Comparison of ENCODE assay signal across 17 cellular contexts in the genomic region with DNA sequence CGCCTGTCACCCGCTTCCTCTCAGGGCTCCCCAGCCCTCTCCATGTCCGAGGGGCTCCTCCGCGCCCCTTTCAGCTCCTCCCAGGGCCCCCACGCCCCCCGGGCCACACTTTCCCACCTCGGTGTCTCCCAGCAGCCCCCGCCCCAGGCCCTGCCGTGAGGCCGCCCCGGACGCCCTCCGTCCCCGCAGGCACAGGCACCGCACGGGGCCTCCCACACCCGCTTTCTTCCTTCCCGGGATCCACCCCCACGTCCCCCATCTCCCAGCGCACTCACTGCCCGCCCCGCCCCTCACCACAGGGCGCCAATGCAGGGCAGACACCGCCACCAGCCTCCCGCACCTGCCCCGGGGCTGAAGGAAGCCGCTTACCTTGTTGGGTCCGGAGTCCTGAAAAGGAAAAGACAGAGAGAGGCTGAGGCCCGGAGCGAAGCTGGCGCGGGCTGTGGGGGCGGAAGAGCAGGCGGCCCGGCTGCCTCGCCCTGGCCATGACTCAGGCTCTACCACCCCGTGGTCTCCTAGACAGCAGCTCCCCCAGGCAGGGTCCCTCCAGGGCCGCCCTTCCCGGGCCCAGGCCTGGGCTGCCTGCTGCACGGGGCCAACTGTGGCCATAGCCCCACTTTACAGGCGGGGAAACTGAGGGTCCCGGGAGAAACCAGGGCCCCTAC. TPM values are rescaled to one million over a fixed set of nuclear protein-coding genes. Genes with fewer than 3 reads are reported as not detected.
DNase-seq lines count a peak whose midpoint lies in the region; ATAC-seq, FAIRE-seq and TF ChIP-seq lines count a peak whose summit lies in the region.
"Had no signal": no experiment of that assay in that cellular context is flagged by ENCODE, and none has a peak within 500 bp of the region (broad histone marks: within the 10 kb centered on the region; RNA-seq: fewer than 3 reads in every experiment).

No MANE protein-coding gene starts in this region.

- TF ChIP-seq CTCF in NB4 (IDR thresholded peaks at IDR 0.05; ENCODE audit: low read depth, low read length) (no peak), dorsolateral prefrontal cortex (IDR thresholded peaks at IDR 0.05 in 54 of 56, conservative IDR thresholded peaks at IDR 0.05 in 2 of 56; ENCODE audit: low read depth in 1 of 56, partially characterized antibody in 56 of 56) (no peak), right lobe of liver (IDR thresholded peaks at IDR 0.05) (no peak)

- H3K36me3 ChIP-seq in right lobe of liver, result no peaks in the 10 kb centered on the region
- H3K36me3 ChIP-seq: BLaER1 had no signal

- no peak for TF ChIP-seq POLR2A in NB4 (IDR thresholded peaks at IDR 0.05; ENCODE audit: extremely low read depth, insufficient read length)
- no peak for TF ChIP-seq POLR2A in right lobe of liver (IDR thresholded peaks at IDR 0.05)

- H3K27me3 ChIP-seq in dorsolateral prefrontal cortex (no peaks in the 10 kb centered on the region), right lobe of liver (no peaks in the 10 kb centered on the region)
- H3K27me3 ChIP-seq: BLaER1 had no signal

- H3K9me3 ChIP-seq in right lobe of liver, result no peaks in the 10 kb centered on the region
- H3K9me3 ChIP-seq: BLaER1, HAP-1 had no signal

- DNase-seq in NB4 (ENCODE audit: low read depth), result peak; percentile 31
- DNase-seq in dorsolateral prefrontal cortex, result peak in 1 of 10 donors; percentile 35
- DNase-seq in right lobe of liver, result peak in 2 of 3 donors; percentile 19 to 51
- DNase-seq in urothelium cell line (ENCODE audit: low spot score), result peak; percentile 76
- DNase-seq in activated CD4-positive, alpha-beta T cell treated with anti-CD3 and anti-CD28 coated beads for 1 hour, result no peak
- no peak for DNase-seq in activated naive CD4-positive, alpha-beta T cell treated with Interleukin-2 at 50 U/mL for 16 hours
- DNase-seq: DMS 273 treated with DMSO at 0.1 percent for 48 hours, NCI-H1694, NCI-H2107, NCI-H226, NCI-H526 treated with DMSO at 0.1 percent for 48 hours, OCI-M1, RPMI8226 had no signal

- ATAC-seq in right lobe of liver (no peak), HG03175 (IDR thresholded peaks at IDR 0.05; ENCODE audit: unreplicated experiment) (no peak)

- H3K4me3 ChIP-seq in NB4 (ENCODE audit: low read depth, low read length) (no peak overlapping the region), dorsolateral prefrontal cortex (no peak overlapping the region), right lobe of liver (no peak overlapping the region)
- H3K4me3 ChIP-seq: BLaER1, HAP-1 had no signal

- no CpG with 5 or more reads among the region's 43 CpGs for WGBS in right lobe of liver (ENCODE audit: insufficient coverage, low coverage, low lambda C conversion rate, missing lambda C conversion rate)

- peak overlapping the region in 36 of 59 donors; percentile 0 to 74 (median 40) for H3K27ac ChIP-seq in dorsolateral prefrontal cortex
- H3K27ac ChIP-seq in right lobe of liver, result no peak overlapping the region
- H3K27ac ChIP-seq: BLaER1 had no signal

- no peak for FAIRE-seq in urothelium cell line (lab: Jason Lieb, UNC)

- no peaks in the 10 kb centered on the region for H3K4me1 ChIP-seq in right lobe of liver
- H3K4me1 ChIP-seq: BLaER1, HAP-1 had no signal

- intact Hi-C loops in dorsolateral prefrontal cortex (cut with DNase I), result no loop called here
- intact Hi-C loops in right lobe of liver (cut with DNase I), result no loop called here

RNA-seq across cellular contexts. Expression of a gene that starts 37.7 kb away (rescaled TPM):
- total RNA-seq in dorsolateral prefrontal cortex (1,000 to 10,000 TPM in 108 of 120 experiments, 100 to 1,000 TPM in 12; 869 to 1,843 (median 1,153) TPM), right lobe of liver (under 1 TPM; 0.31 to 0.87 (median 0.56) TPM)
- total RNA-seq: HT-29 had no signal

Comparison
In these comparisons a context has a peak if more than half of its experiments do, and no peak if none do; other contexts are left out.
1. DNase-seq: peak in NB4 (single experiment), right lobe of liver (2 of 3) and urothelium cell line (single experiment); none in activated CD4-positive, alpha-beta T cell treated with anti-CD3 and anti-CD28 coated beads for 1 hour (single experiment) and activated naive CD4-positive, alpha-beta T cell treated with Interleukin-2 at 50 U/mL for 16 hours (single experiment).
2. H3K27ac ChIP-seq: peak in dorsolateral prefrontal cortex (36 of 59); none in right lobe of liver (0 of 3).
3. RNA of a gene that starts 37.7 kb away (total RNA-seq): 869 to 1,843 TPM in dorsolateral prefrontal cortex; 0.31 to 0.87 TPM in right lobe of liver; every median in the first group is over 100 times any median in the second.